ENCODE assay signal across 10 cellular contexts in genomic region chr10:16787361-16787791, GRCh38.
DNase-seq lines count a peak whose midpoint lies in the region; ATAC-seq and TF ChIP-seq lines count a peak whose summit lies in the region.
"Had no signal": no experiment of that assay in that cellular context is flagged by ENCODE, and none has a peak within 500 bp of the region (broad histone marks: within the 10 kb centered on the region; RNA-seq: fewer than 3 reads in every experiment).

No MANE protein-coding gene starts in this region.

- H3K4me1 ChIP-seq in effector memory CD4-positive, alpha-beta T cell (ENCODE audit: control insufficient read depth, insufficient read depth, low read length, poor library complexity, severe bottlenecking) = peaks cover 19% of the 10 kb centered on the region

- H3K27ac Mint-ChIP-seq in nephron progenitor cell = no peak overlapping the region

- no peak for TF ChIP-seq CTCF in nephron progenitor cell (IDR thresholded peaks at IDR 0.05)

- no peak overlapping the region for H3K4me3 Mint-ChIP-seq in nephron progenitor cell

- no peaks in the 10 kb centered on the region for H3K27me3 ChIP-seq in effector memory CD4-positive, alpha-beta T cell (replicated peaks; ENCODE audit: control insufficient read depth, insufficient read depth, low read length, poor library complexity, severe bottlenecking)

- peak overlapping the region; percentile 84 for H3K27ac ChIP-seq in effector memory CD4-positive, alpha-beta T cell (ENCODE audit: insufficient read depth, low read length, poor library complexity, severe bottlenecking)
- H3K27ac ChIP-seq: psoas muscle, VCaP had no signal

- peaks cover 39% of the 10 kb centered on the region for H3K4me1 Mint-ChIP-seq in nephron progenitor cell

- peaks cover 31% of the 10 kb centered on the region for H3K9me3 Mint-ChIP-seq in nephron progenitor cell

- H3K27me3 Mint-ChIP-seq in nephron progenitor cell (ENCODE audit: low read depth, poor library complexity) = peaks cover 3% of the 10 kb centered on the region

- H3K36me3 Mint-ChIP-seq in nephron progenitor cell (ENCODE audit: low read depth) = peaks cover 78% of the 10 kb centered on the region

- no peaks in the 10 kb centered on the region for H3K9me3 ChIP-seq in effector memory CD4-positive, alpha-beta T cell (ENCODE audit: control insufficient read depth, low read length)
- H3K9me3 ChIP-seq: psoas muscle had no signal

- peak; percentile 25 to 65 for DNase-seq in activated CD4-positive, alpha-beta T cell treated with anti-CD3 and anti-CD28 coated beads, Interleukin-2, amount 50 U/mL, for 24 hours (ENCODE audit: low read depth in 1 of 2, low spot score in 1 of 2)
- peak; percentile 62 to 65 (median 64) for DNase-seq in effector memory CD4-positive, alpha-beta T cell
- DNase-seq in stimulated activated naive CD4-positive, alpha-beta T cell treated with Interleukin-2 at 50 U/mL for 16 hours (lab: John Stamatoyannopoulos, UW) = peak; percentile 66
- DNase-seq in nephron progenitor cell (no peak), NCI-H446 treated with DMSO at 0.1 percent for 48 hours (lab: John Stamatoyannopoulos, UW) (no peak), NCI-H526 (lab: John Stamatoyannopoulos, UW) (no peak), NCI-H774 (lab: John Stamatoyannopoulos, UW) (no peak)
- DNase-seq: psoas muscle had no signal

- no peaks in the 10 kb centered on the region for H3K36me3 ChIP-seq in effector memory CD4-positive, alpha-beta T cell (ENCODE audit: control insufficient read depth, insufficient read depth, low read length)

- ATAC-seq in HG02642 (IDR thresholded peaks at IDR 0.05; ENCODE audit: poor library complexity, unreplicated experiment) = peak; percentile 82
- ATAC-seq: psoas muscle had no signal

- no peak overlapping the region for H3K4me3 ChIP-seq in effector memory CD4-positive, alpha-beta T cell (ENCODE audit: insufficient read depth, low read depth, low read length, poor library complexity, severe bottlenecking)
- H3K4me3 ChIP-seq: psoas muscle had no signal

Comparison
In these comparisons a context has a peak if more than half of its experiments do, and no peak if none do; other contexts are left out.
1. DNase-seq: peak in activated CD4-positive, alpha-beta T cell treated with anti-CD3 and anti-CD28 coated beads, Interleukin-2, amount 50 U/mL, for 24 hours (2 of 2), effector memory CD4-positive, alpha-beta T cell (3 of 3) and stimulated activated naive CD4-positive, alpha-beta T cell treated with Interleukin-2 at 50 U/mL for 16 hours (single experiment); none in nephron progenitor cell (single experiment), NCI-H446 treated with DMSO at 0.1 percent for 48 hours (single experiment), NCI-H526 (0 of 2) and NCI-H774 (single experiment).